In the genomic region with DNA sequence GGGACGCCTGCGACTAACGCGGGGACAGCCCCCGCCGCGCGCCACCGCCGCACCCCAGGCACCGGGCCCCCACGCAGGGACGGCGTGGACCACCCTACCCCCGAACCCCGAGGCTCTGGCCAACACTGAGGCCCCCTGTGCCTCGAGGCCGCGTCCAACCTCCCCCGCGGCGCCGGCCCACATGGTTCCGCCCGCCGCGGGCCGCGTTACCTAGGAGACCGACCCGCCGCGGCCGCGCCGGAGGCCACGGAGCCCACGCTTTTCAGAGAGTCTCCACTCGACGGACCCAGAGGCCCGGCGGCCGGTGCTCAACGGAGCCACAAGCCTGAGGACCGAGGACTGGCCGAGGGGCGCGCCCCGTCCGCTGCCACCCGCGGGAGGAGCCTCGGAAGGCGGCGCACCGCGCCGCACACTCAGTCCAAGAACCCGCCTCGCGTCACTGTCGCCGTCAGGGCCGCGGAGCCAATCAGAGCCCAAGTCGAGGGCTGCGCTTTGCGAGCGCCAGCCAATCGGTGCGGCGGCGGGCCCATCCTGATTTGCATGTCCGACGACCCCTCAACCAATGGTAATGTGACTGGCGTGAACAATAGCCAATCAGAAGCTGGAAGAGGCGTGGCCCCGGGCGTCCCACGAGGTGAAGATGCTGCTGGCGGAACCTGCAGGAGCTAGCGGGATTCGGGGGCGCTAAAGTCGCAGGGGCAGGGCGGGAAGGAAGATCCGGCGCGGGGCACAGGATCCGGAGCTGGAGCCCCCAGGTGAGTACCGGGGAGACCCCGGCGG, we compare ENCODE assay signal across 1 cellular context.
TF ChIP-seq lines count a peak whose summit lies in the region.

Gene NPHP4 (minus strand): TSS at position 392 of the 780 bp plus-strand sequence. CDS start 6,136 bp downstream, outside the sequence.

TF ChIP-seq in HepG2, 621 proteins besides CTCF, POLR2A, EP300 and RAD21 (continued from another document and continues in another):
- TF ChIP-seq PHF21A (CRISPR knock-in tag; IDR thresholded peaks at IDR 0.05) (peak; percentile 82), CHD2 (IDR thresholded peaks at IDR 0.05; ENCODE audit: low read depth, low read length) (no peak), NFYC (CRISPR knock-in tag; IDR thresholded peaks at IDR 0.05) (peak; percentile 99), ZNF780A (CRISPR knock-in tag; IDR thresholded peaks at IDR 0.05) (no peak), ZNF225 (CRISPR knock-in tag; IDR thresholded peaks at IDR 0.05) (no peak), ZMYM2 (CRISPR knock-in tag; IDR thresholded peaks at IDR 0.05) (no peak), BCL6 (CRISPR knock-in tag; IDR thresholded peaks at IDR 0.05) (no peak), KLF12 (CRISPR knock-in tag; IDR thresholded peaks at IDR 0.05; ENCODE audit: borderline replicate concordance) (0 out of 2 replicates have a peak, but pooled peaks have one; percentile 77), DR1 (CRISPR knock-in tag; IDR thresholded peaks at IDR 0.05) (0 out of 2 replicates have a peak, but pooled peaks have one; percentile 19), EHMT2 (IDR thresholded peaks at IDR 0.05; ENCODE audit: borderline replicate concordance, low read depth, low read length) (no peak), ZFP36 (IDR thresholded peaks at IDR 0.05; ENCODE audit: borderline replicate concordance, low read depth, low read length, partially characterized antibody) (no peak), SP2 (CRISPR knock-in tag; IDR thresholded peaks at IDR 0.05) (peak; percentile 96), HHEX (CRISPR knock-in tag; IDR thresholded peaks at IDR 0.05) (no peak), ZKSCAN1 (IDR thresholded peaks at IDR 0.05; ENCODE audit: low read length) (no peak), ZNF296 (CRISPR knock-in tag; conservative IDR thresholded peaks at IDR 0.05) (no peak), TBL1XR1 (IDR thresholded peaks at IDR 0.05; ENCODE audit: borderline replicate concordance, low read length, partially characterized antibody) (no peak), RFX5 (IDR thresholded peaks at IDR 0.05; ENCODE audit: low read depth, low read length) (peak; percentile 88), SALL1 (CRISPR knock-in tag; IDR thresholded peaks at IDR 0.05) (peak; percentile 70; the same call in 1 of the 2 replicates), PCBP1 (IDR thresholded peaks at IDR 0.05; ENCODE audit: borderline replicate concordance, low read depth, low read length) (no peak), ZNF570 (CRISPR knock-in tag; IDR thresholded peaks at IDR 0.05; ENCODE audit: borderline replicate concordance) (no peak), KLF16 (CRISPR knock-in tag; IDR thresholded peaks at IDR 0.05) (peak in 1 of 2 experiments; percentile 24; a peak in 1 of 4 replicates), TFAP4 (IDR thresholded peaks at IDR 0.05; ENCODE audit: borderline replicate concordance, low read depth) (0 out of 2 replicates have a peak, but pooled peaks have one; percentile 12), SOX6 (IDR thresholded peaks at IDR 0.05) (no peak), SOX6 (CRISPR knock-in tag; IDR thresholded peaks at IDR 0.05) (peak; percentile 54), ZFP82 (CRISPR knock-in tag; IDR thresholded peaks at IDR 0.05; ENCODE audit: borderline replicate concordance) (no peak), FOSL1 (CRISPR knock-in tag; IDR thresholded peaks at IDR 0.05; ENCODE audit: borderline replicate concordance) (no peak), RFX3 (CRISPR knock-in tag; IDR thresholded peaks at IDR 0.05) (peak; percentile 69), GABPA (IDR thresholded peaks at IDR 0.05; ENCODE audit: low read depth, low read length) (no peak), GABPA (CRISPR knock-in tag; IDR thresholded peaks at IDR 0.05; ENCODE audit: low read depth) (no peak), ZBTB14 (CRISPR knock-in tag; IDR thresholded peaks at IDR 0.05) (no peak), IRX3 (CRISPR knock-in tag; IDR thresholded peaks at IDR 0.05; ENCODE audit: borderline replicate concordance, low read depth) (no peak), NCOA2 (CRISPR knock-in tag; IDR thresholded peaks at IDR 0.05) (no peak), U2AF1 (optimal IDR thresholded peaks at IDR 0.05; ENCODE audit: low read depth, low read length) (no peak), FOXM1 (CRISPR knock-in tag; IDR thresholded peaks at IDR 0.05) (no peak), SP140L (CRISPR knock-in tag; IDR thresholded peaks at IDR 0.05; ENCODE audit: borderline replicate concordance) (no peak), ZBTB21 (CRISPR knock-in tag; IDR thresholded peaks at IDR 0.05) (no peak), ZNF17 (CRISPR knock-in tag; IDR thresholded peaks at IDR 0.05) (no peak), ZHX1 (CRISPR knock-in tag; IDR thresholded peaks at IDR 0.05; ENCODE audit: low read depth) (no peak), ZNF543 (CRISPR knock-in tag; IDR thresholded peaks at IDR 0.05) (no peak; the same call in 1 of the 2 replicates), USF2 (IDR thresholded peaks at IDR 0.05; ENCODE audit: low read depth, low read length) (no peak), USF2 (CRISPR knock-in tag; IDR thresholded peaks at IDR 0.05; ENCODE audit: borderline replicate concordance) (no peak), U2AF2 (IDR thresholded peaks at IDR 0.05; ENCODE audit: low read depth, low read length) (no peak), KLF9 (CRISPR knock-in tag; IDR thresholded peaks at IDR 0.05; ENCODE audit: low read depth) (no peak), HCFC1 (IDR thresholded peaks at IDR 0.05; ENCODE audit: low read depth, low read length) (no peak), KAT8 (CRISPR knock-in tag; IDR thresholded peaks at IDR 0.05) (peak; percentile 64; the same call in 1 of the 2 replicates), ZNF747 (CRISPR knock-in tag; IDR thresholded peaks at IDR 0.05; ENCODE audit: borderline replicate concordance) (no peak), ZNF737 (CRISPR knock-in tag; IDR thresholded peaks at IDR 0.05; ENCODE audit: borderline replicate concordance) (no peak), TOE1 (CRISPR knock-in tag; IDR thresholded peaks at IDR 0.05) (no peak), SKIL (CRISPR knock-in tag; IDR thresholded peaks at IDR 0.05; ENCODE audit: borderline replicate concordance) (no peak)
- TF ChIP-seq, protein P1, sequence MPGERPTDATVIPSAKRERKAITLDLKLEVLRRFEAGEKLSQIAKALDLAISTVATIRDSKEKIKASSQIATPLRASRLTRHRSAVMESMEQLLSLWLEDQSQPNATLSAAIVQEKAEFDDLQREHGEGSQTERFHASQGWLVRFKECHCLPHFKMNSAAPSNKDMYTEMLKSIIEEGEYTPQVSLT (CRISPR knock-in tag; IDR thresholded peaks at IDR 0.05; ENCODE audit: borderline replicate concordance, low read depth): no peak
- TF ChIP-seq, protein P2, sequence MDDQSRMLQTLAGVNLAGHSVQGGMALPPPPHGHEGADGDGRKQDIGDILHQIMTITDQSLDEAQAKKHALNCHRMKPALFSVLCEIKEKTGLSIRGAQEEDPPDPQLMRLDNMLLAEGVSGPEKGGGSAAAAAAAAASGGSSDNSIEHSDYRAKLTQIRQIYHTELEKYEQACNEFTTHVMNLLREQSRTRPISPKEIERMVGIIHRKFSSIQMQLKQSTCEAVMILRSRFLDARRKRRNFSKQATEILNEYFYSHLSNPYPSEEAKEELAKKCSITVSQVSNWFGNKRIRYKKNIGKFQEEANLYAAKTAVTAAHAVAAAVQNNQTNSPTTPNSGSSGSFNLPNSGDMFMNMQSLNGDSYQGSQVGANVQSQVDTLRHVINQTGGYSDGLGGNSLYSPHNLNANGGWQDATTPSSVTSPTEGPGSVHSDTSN (CRISPR knock-in tag; IDR thresholded peaks at IDR 0.05; ENCODE audit: borderline replicate concordance): peak; percentile 86; the same call in 1 of the 2 replicates
- TF ChIP-seq, protein P3, sequence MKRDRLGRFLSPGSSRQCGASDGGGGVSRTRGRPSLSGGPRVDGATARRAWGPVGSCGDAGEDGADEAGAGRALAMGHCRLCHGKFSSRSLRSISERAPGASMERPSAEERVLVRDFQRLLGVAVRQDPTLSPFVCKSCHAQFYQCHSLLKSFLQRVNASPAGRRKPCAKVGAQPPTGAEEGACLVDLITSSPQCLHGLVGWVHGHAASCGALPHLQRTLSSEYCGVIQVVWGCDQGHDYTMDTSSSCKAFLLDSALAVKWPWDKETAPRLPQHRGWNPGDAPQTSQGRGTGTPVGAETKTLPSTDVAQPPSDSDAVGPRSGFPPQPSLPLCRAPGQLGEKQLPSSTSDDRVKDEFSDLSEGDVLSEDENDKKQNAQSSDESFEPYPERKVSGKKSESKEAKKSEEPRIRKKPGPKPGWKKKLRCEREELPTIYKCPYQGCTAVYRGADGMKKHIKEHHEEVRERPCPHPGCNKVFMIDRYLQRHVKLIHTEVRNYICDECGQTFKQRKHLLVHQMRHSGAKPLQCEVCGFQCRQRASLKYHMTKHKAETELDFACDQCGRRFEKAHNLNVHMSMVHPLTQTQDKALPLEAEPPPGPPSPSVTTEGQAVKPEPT (CRISPR knock-in tag; IDR thresholded peaks at IDR 0.05; ENCODE audit: low read depth): no peak
- TF ChIP-seq, protein P4, sequence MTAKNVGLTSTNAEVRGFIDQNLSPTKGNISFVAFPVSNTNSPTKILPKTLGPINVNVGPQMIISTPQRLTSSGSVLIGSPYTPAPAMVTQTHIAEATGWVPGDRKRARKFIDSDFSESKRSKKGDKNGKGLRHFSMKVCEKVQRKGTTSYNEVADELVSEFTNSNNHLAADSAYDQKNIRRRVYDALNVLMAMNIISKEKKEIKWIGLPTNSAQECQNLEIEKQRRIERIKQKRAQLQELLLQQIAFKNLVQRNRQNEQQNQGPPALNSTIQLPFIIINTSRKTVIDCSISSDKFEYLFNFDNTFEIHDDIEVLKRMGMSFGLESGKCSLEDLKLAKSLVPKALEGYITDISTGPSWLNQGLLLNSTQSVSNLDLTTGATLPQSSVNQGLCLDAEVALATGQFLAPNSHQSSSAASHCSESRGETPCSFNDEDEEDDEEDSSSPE (CRISPR knock-in tag; IDR thresholded peaks at IDR 0.05): peak; percentile 85
